9 cellular contexts compared by ENCODE assay signal in genomic region chr11:2944953-2945756, GRCh38. TPM values are rescaled to one million over a fixed set of nuclear protein-coding genes. Genes with fewer than 3 reads are reported as not detected.
DNase-seq lines count a peak whose midpoint lies in the region; ATAC-seq, FAIRE-seq and TF ChIP-seq lines count a peak whose summit lies in the region.
"Had no signal": no experiment of that assay in that cellular context is flagged by ENCODE, and none has a peak within 500 bp of the region (broad histone marks: within the 10 kb centered on the region; RNA-seq: fewer than 3 reads in every experiment).

No MANE protein-coding gene starts in this region.

- peak overlapping the region; percentile 55 for H3K27ac Mint-ChIP-seq in activated CD4-positive, alpha-beta T cell treated with anti-CD3 and anti-CD28 coated beads for 36 hours

- no peaks in the 10 kb centered on the region for H3K27me3 ChIP-seq in adrenal gland

- peaks cover 44% of the 10 kb centered on the region for H3K4me1 Mint-ChIP-seq in activated CD4-positive, alpha-beta T cell treated with anti-CD3 and anti-CD28 coated beads for 36 hours

- H3K27me3 Mint-ChIP-seq in activated CD4-positive, alpha-beta T cell treated with anti-CD3 and anti-CD28 coated beads for 36 hours = no peaks in the 10 kb centered on the region

- FAIRE-seq in D721Med (lab: Jason Lieb, UNC) = no peak
- FAIRE-seq: A204.1 had no signal

- CTCF ChIA-PET in activated CD4-positive, alpha-beta T cell treated with anti-CD3 and anti-CD28 coated beads for 36 hours (lab: Charles Lee) = interaction anchor here (0.6 to 1.5 kb wide), 9 partner anchors 10 to 413 kb away, joined by 3 to 8 read pairs (median 4); no protein-coding TSS in a partner anchor

- ATAC-seq in activated CD4-positive, alpha-beta T cell treated with anti-CD3 and anti-CD28 coated beads for 36 hours = peak; percentile 54
- ATAC-seq in Right ventricle myocardium inferior (peak; percentile 89), omental fat pad (ENCODE audit: low FRiP score) (peak; percentile 86)

- peaks cover 36% of the 10 kb centered on the region for H3K36me3 Mint-ChIP-seq in activated CD4-positive, alpha-beta T cell treated with anti-CD3 and anti-CD28 coated beads for 36 hours (ENCODE audit: low read depth)

- H3K4me3 Mint-ChIP-seq in activated CD4-positive, alpha-beta T cell treated with anti-CD3 and anti-CD28 coated beads for 36 hours = no peak overlapping the region

- TF ChIP-seq POLR2A in adrenal gland (IDR thresholded peaks at IDR 0.05) = no peak

- no peak for TF ChIP-seq CTCF in adrenal gland (IDR thresholded peaks at IDR 0.05)
- no peak for TF ChIP-seq CTCF in omental fat pad (IDR thresholded peaks at IDR 0.05)
- no peak for TF ChIP-seq CTCF in D721Med (IDR thresholded peaks at IDR 0.05; ENCODE audit: insufficient read depth, missing control alignments)

- peaks cover 0 to 29% of the 10 kb centered on the region in 2 donors for H3K36me3 ChIP-seq in adrenal gland (replicated peaks in 1 of 2)

- POLR2A ChIA-PET in activated CD4-positive, alpha-beta T cell treated with anti-CD3 and anti-CD28 coated beads for 36 hours (lab: Charles Lee) = interaction anchor here (0.7 to 1.1 kb wide), 3 partner anchors 11 to 154 kb away, joined by 3 to 10 read pairs (median 4); no protein-coding TSS in a partner anchor

- peak overlapping the region in 1 of 4 donors; percentile 43 for H3K4me3 ChIP-seq in adrenal gland

- H3K9me3 Mint-ChIP-seq in activated CD4-positive, alpha-beta T cell treated with anti-CD3 and anti-CD28 coated beads for 36 hours (ENCODE audit: low read depth) = no peaks in the 10 kb centered on the region

- intact Hi-C loops in activated CD4-positive, alpha-beta T cell treated with anti-CD3 and anti-CD28 coated beads for 36 hours (cut with DNase I, micrococcal nuclease) = loop anchor here in 1 of 2 experiments (5.0 kb wide), 1 partner anchor 42 kb away; no protein-coding TSS in a partner anchor
- intact Hi-C loops in adrenal gland (cut with DNase I) = no loop called here
- intact Hi-C loops in Right ventricle myocardium inferior (cut with DNase I) = no loop called here

- peak overlapping the region in 3 of 5 donors; percentile 20 to 86 (median 62) for H3K27ac ChIP-seq in adrenal gland

- peak; percentile 79 for DNase-seq in activated CD4-positive, alpha-beta T cell treated with anti-CD3 and anti-CD28 coated beads for 36 hours
- no peak for DNase-seq in activated CD4-positive, alpha-beta T cell treated with anti-CD3 and anti-CD28 coated beads for 1 hour
- DNase-seq in adrenal gland (peak; percentile 80 to 97 (median 92)), Right ventricle myocardium inferior (ENCODE audit: missing footprints) (peak; percentile 96), omental fat pad (ENCODE audit: low spot score) (peak; percentile 75), NCI-H2107 treated with DMSO at 0.1 percent for 48 hours (lab: John Stamatoyannopoulos, UW; ENCODE audit: unreplicated experiment) (no peak), RPMI8226 (no peak), D721Med (ENCODE audit: insufficient read length, low spot score) (no peak)

- peaks cover 0 to 17% of the 10 kb centered on the region in 2 donors for H3K4me1 ChIP-seq in adrenal gland (replicated peaks in 1 of 2)

- no peaks in the 10 kb centered on the region for H3K9me3 ChIP-seq in adrenal gland (replicated peaks in 1 of 3)

- 27 to 43% (median 37%) methylated on average over 17 to 18 of the region's 18 CpGs for WGBS in adrenal gland, 4 donors

RNA-seq across cellular contexts. Expression of gene PHLDA2, which starts 15.9 kb away (rescaled TPM):
- total RNA-seq in activated CD4-positive, alpha-beta T cell treated with anti-CD3 and anti-CD28 coated beads for 36 hours = 1 to 10 TPM; 3.1 to 3.7 TPM
- total RNA-seq in adrenal gland (1 to 10 TPM in 6 of 8 donors, not detected in 2; 1.4 to 8.7 (median 2.3) TPM), Right ventricle myocardium inferior (0.65 TPM), omental fat pad (10 to 100 TPM in 1 of 4 donors, 1 to 10 TPM in 2, not detected in 1; 3.8 to 10.2 (median 7.1) TPM)
- 1 to 10 TPM in 2 of 3 donors, not detected in 1; 1.1 to 8.9 TPM for polyA plus RNA-seq in adrenal gland

RNA-seq across cellular contexts. Expression of gene NAP1L4, which starts 47.0 kb away (rescaled TPM):
- 100 to 1,000 TPM; 241 to 246 TPM for total RNA-seq in activated CD4-positive, alpha-beta T cell treated with anti-CD3 and anti-CD28 coated beads for 36 hours
- total RNA-seq in adrenal gland (10 to 100 TPM; 39.7 to 94.9 (median 76.6) TPM), Right ventricle myocardium inferior (168 TPM), omental fat pad (10 to 100 TPM; 58.2 to 90.0 (median 82.2) TPM)
- polyA plus RNA-seq in adrenal gland = 100 to 1,000 TPM in 1 of 3 donors, 10 to 100 TPM in 2; 63.1 to 100 (median 80.3) TPM

RNA-seq across cellular contexts. Expression of gene CDKN1C, which starts 59.6 kb away (rescaled TPM):
- under 1 TPM; 0.21 to 0.53 TPM for total RNA-seq in activated CD4-positive, alpha-beta T cell treated with anti-CD3 and anti-CD28 coated beads for 36 hours
- total RNA-seq in adrenal gland (100 to 1,000 TPM in 7 of 8 donors, 10 to 100 TPM in 1; 32.8 to 817 (median 464) TPM), Right ventricle myocardium inferior (40.0 TPM), omental fat pad (100 to 1,000 TPM; 111 to 314 (median 138) TPM)
- polyA plus RNA-seq in adrenal gland = 100 to 1,000 TPM in 2 of 3 donors, 10 to 100 TPM in 1; 17.7 to 229 (median 152) TPM

Comparison
In these comparisons a context has a peak if more than half of its experiments do, and no peak if none do; other contexts are left out.
1. DNase-seq: peak in activated CD4-positive, alpha-beta T cell treated with anti-CD3 and anti-CD28 coated beads for 36 hours (single experiment), adrenal gland (7 of 7), Right ventricle myocardium inferior (single experiment) and omental fat pad (single experiment); none in activated CD4-positive, alpha-beta T cell treated with anti-CD3 and anti-CD28 coated beads for 1 hour (single experiment), NCI-H2107 treated with DMSO at 0.1 percent for 48 hours (single experiment), RPMI8226 (single experiment) and D721Med (single experiment).
2. RNA of gene CDKN1C, which starts 59.6 kb away (total RNA-seq): 32.8 to 817 TPM in adrenal gland, 111 to 314 TPM in omental fat pad and 40.0 TPM in Right ventricle myocardium inferior (single experiment); 0.21 to 0.53 TPM in activated CD4-positive, alpha-beta T cell treated with anti-CD3 and anti-CD28 coated beads for 36 hours; every median in the first group is over 10 times any median in the second.
3. Peak in every context shown above with its lines, with median percentiles within 50 percentile points of each other: ATAC-seq.